Comparison of ENCODE assay signal across 19 cellular contexts in the genomic region with DNA sequence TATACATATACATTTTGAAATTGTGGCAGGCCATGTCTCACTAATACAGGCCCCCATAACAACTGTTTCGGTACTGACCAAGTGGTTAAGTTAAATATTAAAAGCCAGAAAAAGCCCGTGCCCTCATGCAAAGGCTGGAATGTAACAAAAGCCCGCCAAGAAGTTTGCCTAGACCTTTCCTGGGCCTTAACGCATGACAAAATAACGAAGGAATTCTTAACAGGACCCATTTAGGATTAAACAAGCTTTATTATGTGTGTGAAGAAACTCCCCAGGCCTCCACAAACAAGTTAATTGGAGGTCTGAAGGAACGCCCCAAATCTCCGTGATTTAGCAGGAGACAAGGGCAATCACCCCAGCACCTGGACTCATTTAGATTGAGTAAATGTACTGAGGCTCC. TPM values are rescaled to one million over a fixed set of nuclear protein-coding genes. Genes with fewer than 3 reads are reported as not detected.
DNase-seq lines count a peak whose midpoint lies in the region; ATAC-seq, FAIRE-seq and TF ChIP-seq lines count a peak whose summit lies in the region.
"Had no signal": no experiment of that assay in that cellular context is flagged by ENCODE, and none has a peak within 500 bp of the region (broad histone marks: within the 10 kb centered on the region; RNA-seq: fewer than 3 reads in every experiment).

No MANE protein-coding gene starts in this region.

- no peaks in the 10 kb centered on the region for H3K27me3 Mint-ChIP-seq in activated CD4-positive, alpha-beta T cell treated with anti-CD3 and anti-CD28 coated beads for 36 hours

- no peaks in the 10 kb centered on the region for H3K9me3 Mint-ChIP-seq in activated CD4-positive, alpha-beta T cell treated with anti-CD3 and anti-CD28 coated beads for 36 hours (ENCODE audit: low read depth)
- H3K9me3 Mint-ChIP-seq: H9 had no signal

- H3K4me1 Mint-ChIP-seq in activated CD4-positive, alpha-beta T cell treated with anti-CD3 and anti-CD28 coated beads for 36 hours: peaks cover 5% of the 10 kb centered on the region

- H3K27me3 ChIP-seq in NT2/D1 (ENCODE audit: insufficient read depth, insufficient read length) (no peaks in the 10 kb centered on the region), hepatocyte (no peaks in the 10 kb centered on the region)
- H3K27me3 ChIP-seq: BLaER1 had no signal

- H3K4me1 ChIP-seq in NT2/D1 (ENCODE audit: insufficient read depth, insufficient read length) (no peaks in the 10 kb centered on the region), hepatocyte (ENCODE audit: insufficient read depth) (peaks cover 3% of the 10 kb centered on the region), kidney (ENCODE audit: control insufficient read depth in 1 of 2, insufficient read depth in 1 of 2, low read depth in 1 of 2, low read length in 2 of 2) (peaks cover 0 to 3% of the 10 kb centered on the region in 2 donors)
- H3K4me1 ChIP-seq: A549, BLaER1 had no signal

- 20% methylated on average over 7 of the region's 7 CpGs for WGBS in hepatocyte (ENCODE audit: low lambda C conversion rate, missing lambda C conversion rate)

- no peak overlapping the region for H3K27ac Mint-ChIP-seq in activated CD4-positive, alpha-beta T cell treated with anti-CD3 and anti-CD28 coated beads for 36 hours
- H3K27ac Mint-ChIP-seq: CD8-positive, alpha-beta T cell; H9 had no signal

- H3K4me2 ChIP-seq in hepatocyte: peak overlapping the region; percentile 11
- H3K4me2 ChIP-seq: A549, BLaER1 had no signal

- H3K4me3 Mint-ChIP-seq in activated CD4-positive, alpha-beta T cell treated with anti-CD3 and anti-CD28 coated beads for 36 hours: no peak overlapping the region
- H3K4me3 Mint-ChIP-seq: CD8-positive, alpha-beta T cell; H9 had no signal

- no peak for FAIRE-seq in kidney (lab: Jason Lieb, UNC)
- FAIRE-seq: A549 had no signal

- H2AFZ ChIP-seq in hepatocyte: peak overlapping the region; percentile 32

- H3K27ac ChIP-seq in hepatocyte (no peak overlapping the region), kidney (ENCODE audit: low read depth in 2 of 2, low read length in 2 of 2) (no peak overlapping the region)
- H3K27ac ChIP-seq: A549, BLaER1 had no signal

- H3K79me2 ChIP-seq in hepatocyte: no peaks in the 10 kb centered on the region

- no peak overlapping the region for H3K4me3 ChIP-seq in NT2/D1 (ENCODE audit: insufficient read length, low read depth)
- H3K4me3 ChIP-seq in hepatocyte: no peak overlapping the region
- no peak overlapping the region for H3K4me3 ChIP-seq in kidney (ENCODE audit: low read length in 2 of 2)
- H3K4me3 ChIP-seq: A549, BLaER1 had no signal

- intact Hi-C loops in activated CD4-positive, alpha-beta T cell treated with anti-CD3 and anti-CD28 coated beads for 36 hours (cut with DNase I, micrococcal nuclease): no loop called here
- intact Hi-C loops in kidney (cut with DNase I): no loop called here

- POLR2A ChIA-PET in activated CD4-positive, alpha-beta T cell treated with anti-CD3 and anti-CD28 coated beads for 36 hours (lab: Charles Lee): no interaction called here

- H3K9ac ChIP-seq in NT2/D1 (ENCODE audit: insufficient read length, low read depth): no peak overlapping the region
- no peak overlapping the region for H3K9ac ChIP-seq in kidney (ENCODE audit: low read length in 2 of 2)
- H3K9ac ChIP-seq: BLaER1 had no signal

- no peaks in the 10 kb centered on the region for H3K9me2 ChIP-seq in hepatocyte (replicated peaks; ENCODE audit: insufficient read depth)

- TF ChIP-seq CTCF in hepatocyte (IDR thresholded peaks at IDR 0.05; ENCODE audit: poor library complexity): no peak
- no peak for TF ChIP-seq CTCF in kidney (IDR thresholded peaks at IDR 0.05; ENCODE audit: borderline replicate concordance, extremely low read depth, insufficient read depth)

- CTCF ChIA-PET in activated CD4-positive, alpha-beta T cell treated with anti-CD3 and anti-CD28 coated beads for 36 hours (lab: Charles Lee): no interaction called here

- no peaks in the 10 kb centered on the region for H3K36me3 Mint-ChIP-seq in activated CD4-positive, alpha-beta T cell treated with anti-CD3 and anti-CD28 coated beads for 36 hours (ENCODE audit: low read depth)
- H3K36me3 Mint-ChIP-seq: CD8-positive, alpha-beta T cell had no signal

- no peaks in the 10 kb centered on the region for H3K9me3 ChIP-seq in NT2/D1 (ENCODE audit: insufficient read depth, low read length)
- H3K9me3 ChIP-seq in hepatocyte (ENCODE audit: low read depth): no peaks in the 10 kb centered on the region
- H3K9me3 ChIP-seq in kidney (ENCODE audit: control insufficient read depth in 1 of 2, low read length in 2 of 2): no peaks in the 10 kb centered on the region
- H3K9me3 ChIP-seq: BLaER1 had no signal

- peak; percentile 52 for DNase-seq in NT2/D1 (ENCODE audit: low read depth, low spot score)
- DNase-seq in hepatocyte (ENCODE audit: low spot score): no peak
- peak; percentile 53 for DNase-seq in kidney tubule cell (ENCODE audit: low spot score)
- peak; percentile 87 for DNase-seq in renal cortical epithelial cell (ENCODE audit: low read depth)
- DNase-seq in activated CD4-positive, alpha-beta T cell treated with anti-CD3 and anti-CD28 coated beads for 36 hours: no peak
- no peak for DNase-seq in kidney
- DNase-seq in ecto neural progenitor cell (ENCODE audit: low spot score): no peak
- DNase-seq: Calu3; CD8-positive, alpha-beta T cell; DMS53; H9; KG1; MV-4-11; NCI-H1694 treated with DMSO at 0.1 percent for 48 hours; NCI-H510A; NCI-H82; SHP77 treated with DMSO at 0.1 percent for 48 hours had no signal

- H3K36me3 ChIP-seq in NT2/D1 (ENCODE audit: insufficient read depth, insufficient read length, low read length) (no peaks in the 10 kb centered on the region), hepatocyte (replicated peaks; ENCODE audit: insufficient read depth, low read depth) (no peaks in the 10 kb centered on the region), kidney (ENCODE audit: control insufficient read depth in 1 of 2, insufficient read depth in 2 of 2, low read length in 2 of 2) (no peaks in the 10 kb centered on the region)
- H3K36me3 ChIP-seq: BLaER1 had no signal

- no peaks in the 10 kb centered on the region for H4K20me1 ChIP-seq in hepatocyte (ENCODE audit: insufficient read depth, poor library complexity, severe bottlenecking)
- H4K20me1 ChIP-seq: BLaER1 had no signal

- ATAC-seq in activated CD4-positive, alpha-beta T cell treated with anti-CD3 and anti-CD28 coated beads for 36 hours: no peak
- ATAC-seq: A549; CD8-positive, alpha-beta T cell had no signal

RNA-seq across cellular contexts. Expression of a gene that starts 42.4 kb away (rescaled TPM):
- total RNA-seq in hepatocyte: 2.6 and 3.9 TPM in 2 replicates
- 0.80 and 1.9 TPM in 2 replicates for polyA plus RNA-seq in hepatocyte
- total RNA-seq in renal cortical epithelial cell: 0.75 and 1.2 TPM in 2 replicates
- under 1 TPM; 0.33 to 0.41 TPM for total RNA-seq in activated CD4-positive, alpha-beta T cell treated with anti-CD3 and anti-CD28 coated beads for 36 hours
- 1.3 TPM for total RNA-seq in kidney
- 0.58 TPM for polyA plus RNA-seq in kidney (ENCODE audit: insufficient read depth, low read depth, low replicate concordance)

Comparison
In these comparisons a context has a peak if more than half of its experiments do, and no peak if none do; other contexts are left out.
1. DNase-seq: peak in NT2/D1 (single experiment), kidney tubule cell (single experiment) and renal cortical epithelial cell (single experiment); none in hepatocyte (single experiment), activated CD4-positive, alpha-beta T cell treated with anti-CD3 and anti-CD28 coated beads for 36 hours (single experiment), kidney (single experiment) and ecto neural progenitor cell (single experiment).